ENCODE assay signal across 14 cellular contexts in the genomic region with DNA sequence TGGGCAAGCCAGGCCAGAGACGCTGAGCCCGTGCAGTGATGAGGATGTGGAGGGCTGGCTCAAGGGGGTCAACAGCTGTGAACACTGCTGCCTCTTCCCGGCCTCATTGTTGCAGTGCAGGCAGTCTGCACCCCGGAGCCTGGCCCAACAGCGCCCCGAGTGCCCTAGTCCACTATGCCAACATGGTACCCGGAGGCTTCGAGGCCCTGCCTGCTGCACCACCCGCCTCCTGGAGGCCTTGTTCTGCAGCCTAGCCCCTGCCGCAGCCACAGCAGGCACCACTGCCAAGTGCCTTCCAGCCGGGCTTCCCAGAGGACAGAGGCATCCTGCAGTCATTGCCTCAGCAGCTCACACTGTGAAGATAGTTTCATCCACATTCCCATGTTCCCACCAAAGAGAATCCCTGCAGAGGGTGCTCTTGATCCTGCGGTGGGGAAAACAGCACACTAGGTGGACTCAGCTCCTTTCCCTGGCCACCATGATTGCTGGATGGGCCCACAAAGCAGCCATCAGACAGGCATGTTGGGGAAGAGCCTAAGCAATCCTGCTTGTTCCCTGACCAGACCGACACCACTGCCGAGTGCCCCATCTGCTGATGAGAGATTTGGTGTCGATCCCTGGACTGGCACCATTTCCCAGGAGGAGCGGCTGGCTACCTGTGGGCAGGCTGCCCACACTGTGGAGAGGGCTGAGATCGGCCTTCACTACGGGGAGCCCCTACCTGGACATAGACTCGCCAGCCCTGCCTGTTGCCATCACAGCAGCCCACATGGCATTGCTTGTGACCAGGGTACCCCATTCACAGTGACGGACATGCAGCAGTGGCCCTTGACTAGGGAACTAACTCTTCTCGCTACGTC. TPM values are rescaled to one million over a fixed set of nuclear protein-coding genes. Genes with fewer than 3 reads are reported as not detected.
DNase-seq lines count a peak whose midpoint lies in the region; ATAC-seq and TF ChIP-seq lines count a peak whose summit lies in the region.
"Had no signal": no experiment of that assay in that cellular context is flagged by ENCODE, and none has a peak within 500 bp of the region (broad histone marks: within the 10 kb centered on the region; RNA-seq: fewer than 3 reads in every experiment).

No MANE protein-coding gene starts in this region.

- no peak overlapping the region for H3K27ac ChIP-seq in RWPE2 (ENCODE audit: poor library complexity, severe bottlenecking)
- H3K27ac ChIP-seq in left ventricle myocardium inferior (replicated peaks) = peak overlapping the region; percentile 60
- peak overlapping the region; percentile 57 for H3K27ac ChIP-seq in subcutaneous abdominal adipose tissue (ENCODE audit: low read depth, low read length)
- H3K27ac ChIP-seq: vagina had no signal

- intact Hi-C loops in left ventricle myocardium inferior (cut with micrococcal nuclease) = no loop called here

- H3K9me3 ChIP-seq in RWPE2 (ENCODE audit: severe bottlenecking) (no peaks in the 10 kb centered on the region), left ventricle myocardium inferior (replicated peaks) (no peaks in the 10 kb centered on the region), subcutaneous abdominal adipose tissue (ENCODE audit: control insufficient read depth in 5 of 5, low read length in 5 of 5) (no peaks in the 10 kb centered on the region)
- H3K9me3 ChIP-seq: BE2C, vagina had no signal

- no peak overlapping the region for H3K9ac ChIP-seq in subcutaneous abdominal adipose tissue (ENCODE audit: low read length in 5 of 5)

- H3K4me1 ChIP-seq in RWPE2 (ENCODE audit: insufficient read depth, poor library complexity, severe bottlenecking) = no peaks in the 10 kb centered on the region
- peaks cover 70% of the 10 kb centered on the region for H3K4me1 ChIP-seq in left ventricle myocardium inferior
- peaks cover 2 to 51% (median 40%) of the 10 kb centered on the region in 5 donors for H3K4me1 ChIP-seq in subcutaneous abdominal adipose tissue (ENCODE audit: control insufficient read depth in 5 of 5, insufficient read depth in 5 of 5, low read length in 5 of 5)
- H3K4me1 ChIP-seq: BE2C had no signal

- TF ChIP-seq CTCF in RWPE2 (IDR thresholded peaks at IDR 0.05; ENCODE audit: poor library complexity, severe bottlenecking) (no peak), left ventricle myocardium inferior (IDR thresholded peaks at IDR 0.05; ENCODE audit: borderline replicate concordance) (no peak)

- H3K4me3 ChIP-seq in RWPE2 (ENCODE audit: severe bottlenecking) (no peak overlapping the region), left ventricle myocardium inferior (no peak overlapping the region), subcutaneous abdominal adipose tissue (ENCODE audit: low read depth in 1 of 5, low read length in 5 of 5) (no peak overlapping the region)
- H3K4me3 ChIP-seq: vagina had no signal

- DNase-seq in activated effector memory CD4-positive, alpha-beta T cell treated with anti-CD3 and anti-CD28 coated beads, Interleukin-2, amount 50 U/mL, for 16 hours = peak; percentile 55
- DNase-seq in activated effector memory CD4-positive, alpha-beta T cell treated with Interleukin-2 at 50 U/mL for 16 hours = no peak
- DNase-seq in RWPE2 (ENCODE audit: low spot score) (no peak), left ventricle myocardium inferior (no peak), DMS153 treated with DMSO at 0.1 percent for 48 hours (lab: John Stamatoyannopoulos, UW; ENCODE audit: unreplicated experiment) (no peak), NCI-H1694 (lab: John Stamatoyannopoulos, UW) (no peak)
- DNase-seq: activated gamma-delta T cell; BE2C; effector memory CD8-positive, alpha-beta T cell; NCI-H748 treated with DMSO at 0.1 percent for 48 hours; T-helper 9 cell had no signal

- H3K36me3 ChIP-seq in RWPE2 (ENCODE audit: low read depth) = peaks cover 26% of the 10 kb centered on the region
- H3K36me3 ChIP-seq in left ventricle myocardium inferior = peaks cover 24% of the 10 kb centered on the region
- H3K36me3 ChIP-seq in subcutaneous abdominal adipose tissue (ENCODE audit: control insufficient read depth in 5 of 5, insufficient read depth in 5 of 5, low read length in 5 of 5) = peaks cover 0 to 44% (median 37%) of the 10 kb centered on the region in 5 donors

- peak; percentile 7; the same call in 1 of the 3 replicates for ATAC-seq in RWPE2 (ENCODE audit: low read depth)
- no peak for ATAC-seq in GM21447 (IDR thresholded peaks at IDR 0.05; ENCODE audit: unreplicated experiment)
- ATAC-seq: effector memory CD8-positive, alpha-beta T cell had no signal

- H3K27me3 ChIP-seq in RWPE2 (ENCODE audit: insufficient read depth, poor library complexity, severe bottlenecking) (no peaks in the 10 kb centered on the region), left ventricle myocardium inferior (ENCODE audit: low read depth) (no peaks in the 10 kb centered on the region), subcutaneous abdominal adipose tissue (ENCODE audit: control insufficient read depth in 5 of 5, insufficient read depth in 4 of 5, low read length in 5 of 5) (no peaks in the 10 kb centered on the region)
- H3K27me3 ChIP-seq: BE2C, vagina had no signal

RNA-seq across cellular contexts. Expression of a gene that starts 44.9 kb away (rescaled TPM):
- 159 TPM for total RNA-seq in left ventricle myocardium inferior
